8 cellular contexts compared by ENCODE assay signal in the genomic region with DNA sequence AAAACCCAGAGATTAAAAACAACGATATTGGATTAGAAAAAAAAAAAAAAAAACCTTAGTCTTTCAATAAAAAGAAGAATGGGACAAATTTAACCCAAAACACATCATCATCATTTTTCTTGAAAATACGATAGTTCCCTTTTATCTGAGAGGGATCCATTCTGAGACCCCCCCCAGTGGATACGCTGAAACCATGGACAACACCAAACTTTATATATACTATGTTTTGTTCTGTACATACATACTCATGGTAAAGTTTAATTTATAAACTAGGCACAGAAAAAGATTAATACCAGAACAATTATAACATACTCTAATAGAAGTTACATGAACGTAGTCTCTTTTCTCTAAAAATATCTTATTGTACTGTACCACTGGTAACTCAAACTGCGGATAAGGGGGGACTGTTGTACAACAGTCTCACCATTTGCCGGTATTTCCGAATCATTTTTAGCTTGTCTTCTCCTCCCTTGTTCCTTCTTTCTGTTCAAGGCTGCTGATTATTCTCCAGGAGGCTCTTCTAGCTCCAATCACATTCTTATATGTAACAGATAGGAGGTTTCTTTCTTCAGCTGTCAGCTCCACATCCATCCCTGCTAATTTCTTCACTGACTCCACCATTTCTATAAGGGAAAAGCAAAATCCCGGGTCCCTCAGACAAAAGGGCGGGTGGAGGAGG. TPM values are rescaled to one million over a fixed set of nuclear protein-coding genes. Genes with fewer than 3 reads are reported as not detected.
DNase-seq lines count a peak whose midpoint lies in the region; ATAC-seq and TF ChIP-seq lines count a peak whose summit lies in the region.

No MANE protein-coding gene starts in this region.

- H3K9me3 ChIP-seq in right atrium auricular region: no peaks in the 10 kb centered on the region
- H3K9me3 ChIP-seq in colonic mucosa: no peaks in the 10 kb centered on the region
- no peaks in the 10 kb centered on the region for H3K9me3 ChIP-seq in muscle layer of colon (ENCODE audit: low read length)

- H3K9ac ChIP-seq in colonic mucosa (ENCODE audit: low read depth in 2 of 2, low read length in 2 of 2) (peak overlapping the region; percentile 71 to 90), muscle layer of colon (ENCODE audit: low read length) (no peak overlapping the region)

- H3K4me1 ChIP-seq in right atrium auricular region: peaks cover 0 to 8% of the 10 kb centered on the region in 2 donors
- no peaks in the 10 kb centered on the region for H3K4me1 ChIP-seq in colonic mucosa
- H3K4me1 ChIP-seq in muscle layer of colon (ENCODE audit: insufficient read depth, low read length): no peaks in the 10 kb centered on the region

- H3K27me3 ChIP-seq in right atrium auricular region (no peaks in the 10 kb centered on the region), colonic mucosa (no peaks in the 10 kb centered on the region), muscle layer of colon (ENCODE audit: control insufficient read depth in 1 of 2, insufficient read depth in 2 of 2, low read length in 2 of 2) (no peaks in the 10 kb centered on the region)

- DNase-seq in right atrium auricular region (ENCODE audit: low spot score) (no peak), left ventricle myocardium superior (no peak), colonic mucosa (no peak), NCI-H1092 treated with DMSO at 0.1 percent for 48 hours (lab: John Stamatoyannopoulos, UW) (no peak), NCI-H1417 treated with DMSO at 0.1 percent for 48 hours (lab: John Stamatoyannopoulos, UW) (no peak)
- DNase-seq in stimulated activated CD4-positive, alpha-beta T cell treated with anti-CD3 and anti-CD28 coated beads, Interleukin-4, amount 100 ng/mL, for 1 hour: no peak

- ATAC-seq in left ventricle myocardium superior (no peak), GM21737 (IDR thresholded peaks at IDR 0.05; ENCODE audit: unreplicated experiment) (no peak)

- H3K27ac ChIP-seq in right atrium auricular region (peak overlapping the region; percentile 87 to 92), colonic mucosa (peak overlapping the region; percentile 50), muscle layer of colon (ENCODE audit: low read depth, low read length) (peak overlapping the region; percentile 85)

- no peaks in the 10 kb centered on the region for H3K36me3 ChIP-seq in right atrium auricular region
- no peaks in the 10 kb centered on the region for H3K36me3 ChIP-seq in colonic mucosa
- no peaks in the 10 kb centered on the region for H3K36me3 ChIP-seq in muscle layer of colon (ENCODE audit: insufficient read depth, low read length)

- TF ChIP-seq CTCF in right atrium auricular region (IDR thresholded peaks at IDR 0.05) (no peak), colonic mucosa (IDR thresholded peaks at IDR 0.05) (no peak)

- intact Hi-C loops in left ventricle myocardium superior (cut with micrococcal nuclease): no loop called here
- intact Hi-C loops in colonic mucosa (cut with DNase I): loop anchor here (2.0 kb wide), 1 partner anchor 209 kb away; no protein-coding TSS in a partner anchor

- H3K4me3 ChIP-seq in right atrium auricular region (peak overlapping the region; percentile 67), colonic mucosa (peak overlapping the region; percentile 59), muscle layer of colon (ENCODE audit: low read depth in 1 of 2, low read length in 2 of 2) (peak overlapping the region; percentile 75 to 91)

RNA-seq across cellular contexts. Expression of a gene that starts 37.0 kb away (rescaled TPM):
- total RNA-seq in right atrium auricular region (10 to 100 TPM in 1 of 2 donors, 1 to 10 TPM in 1; 6.9 to 13.1 TPM), left ventricle myocardium superior (4.1 TPM), colonic mucosa (10 to 100 TPM; 18.6 to 18.9 TPM)
